In the genomic region with DNA sequence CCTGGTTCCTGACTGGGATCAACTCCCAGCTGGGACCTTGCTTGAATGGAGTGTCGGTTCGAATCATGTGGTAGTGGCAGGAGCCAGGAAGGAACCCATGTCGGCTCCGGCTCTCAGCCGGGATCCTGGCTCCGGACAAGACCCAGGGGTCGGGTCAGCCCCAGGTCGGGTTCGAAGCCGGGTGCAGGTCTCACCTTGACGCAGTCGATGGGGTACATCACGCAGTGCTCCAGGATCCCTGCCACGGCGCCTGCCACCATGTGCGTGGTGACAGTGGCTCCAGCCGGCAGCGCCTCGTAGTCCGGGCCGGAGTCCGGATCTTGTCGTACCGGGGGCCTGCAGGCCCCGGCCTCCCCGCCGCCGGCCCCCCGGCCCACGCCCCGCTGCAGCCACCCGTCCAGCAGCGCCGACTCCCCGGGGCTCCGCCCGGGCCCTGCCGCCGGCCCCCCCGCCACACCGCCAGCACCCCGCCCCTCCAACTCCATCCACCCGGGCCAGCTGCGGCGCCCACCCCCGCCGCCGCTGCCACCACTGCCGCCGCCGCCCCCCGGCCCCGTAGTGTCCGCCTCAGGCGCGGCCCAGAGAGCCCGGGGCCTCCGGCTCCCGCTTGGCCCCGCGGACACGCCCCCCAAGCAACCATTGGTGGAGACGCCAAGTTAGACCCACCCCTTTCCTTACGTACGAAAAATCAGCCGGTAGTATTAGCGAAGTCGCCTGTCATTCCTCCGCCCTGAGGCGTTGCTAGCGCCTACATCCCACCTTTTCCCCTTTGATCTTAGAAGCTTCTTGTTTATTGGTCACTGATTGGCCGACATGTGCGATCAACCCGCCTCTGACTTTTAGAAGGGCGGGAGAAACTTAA, we compare ENCODE assay signal across 8 cellular contexts. TPM values are rescaled to one million over a fixed set of nuclear protein-coding genes. Genes with fewer than 3 reads are reported as not detected.
DNase-seq lines count a peak whose midpoint lies in the region; ATAC-seq and TF ChIP-seq lines count a peak whose summit lies in the region.

A gene with protein sequence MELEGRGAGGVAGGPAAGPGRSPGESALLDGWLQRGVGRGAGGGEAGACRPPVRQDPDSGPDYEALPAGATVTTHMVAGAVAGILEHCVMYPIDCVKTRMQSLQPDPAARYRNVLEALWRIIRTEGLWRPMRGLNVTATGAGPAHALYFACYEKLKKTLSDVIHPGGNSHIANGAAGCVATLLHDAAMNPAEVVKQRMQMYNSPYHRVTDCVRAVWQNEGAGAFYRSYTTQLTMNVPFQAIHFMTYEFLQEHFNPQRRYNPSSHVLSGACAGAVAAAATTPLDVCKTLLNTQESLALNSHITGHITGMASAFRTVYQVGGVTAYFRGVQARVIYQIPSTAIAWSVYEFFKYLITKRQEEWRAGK (minus strand): TSS at position 589 of the 862 bp plus-strand sequence. CDS start 104 bp downstream, at position 485.

- H3K4me1 ChIP-seq in BE2C (no peaks in the 10 kb centered on the region), esophagus muscularis mucosa (peaks cover 31 to 58% (median 48%) of the 10 kb centered on the region in 4 donors), muscle layer of colon (ENCODE audit: insufficient read depth, low read length) (peaks cover 44% of the 10 kb centered on the region)

- H3K9me3 ChIP-seq in BE2C (no peaks in the 10 kb centered on the region), esophagus muscularis mucosa (no peaks in the 10 kb centered on the region), muscle layer of colon (ENCODE audit: low read length) (no peaks in the 10 kb centered on the region)

- ATAC-seq in GM21360 (IDR thresholded peaks at IDR 0.05; ENCODE audit: unreplicated experiment): peak; percentile 73

- H3K27ac ChIP-seq in esophagus muscularis mucosa (replicated peaks in 1 of 4) (peak within 1 kb of the TSS; percentile 93 to 97 (median 96)), muscle layer of colon (ENCODE audit: low read depth, low read length) (peak within 1 kb of the TSS; percentile 97)

- H3K4me3 ChIP-seq in BE2C (ENCODE audit: low read depth, low read length): peak within 1 kb of the TSS; percentile 95
- H3K4me3 ChIP-seq in esophagus muscularis mucosa: peak within 1 kb of the TSS; percentile 83 to 95 (median 88)
- H3K4me3 ChIP-seq in muscle layer of colon (ENCODE audit: low read depth in 1 of 2, low read length in 2 of 2): peak within 1 kb of the TSS; percentile 92 to 93

- TF ChIP-seq POLR2A in esophagus muscularis mucosa (IDR thresholded peaks at IDR 0.05; ENCODE audit: low read depth): no peak

- peak; percentile 96 for DNase-seq in BE2C
- peak; percentile 94 for DNase-seq in HuH-7.5 (ENCODE audit: low spot score)
- peak; percentile 95 for DNase-seq in OCI-M2 (lab: John Stamatoyannopoulos, UW; ENCODE audit: unreplicated experiment)
- DNase-seq in activated T-cell treated with anti-CD3 and anti-CD28 coated beads, Interleukin-2, amount 50 U/mL, for 48 hours: peak; percentile 91 to 93
- peak; percentile 99 for DNase-seq in esophagus muscularis mucosa (ENCODE audit: extremely low spot score)
- peak; percentile 85 for DNase-seq in stimulated activated CD8-positive, alpha-beta memory T cell treated with anti-CD3 and anti-CD28 coated beads, Interleukin-7, amount 100 ng/mL, for 24 hours (ENCODE audit: low read depth)

- 0% methylated on average over 10 of the region's 75 CpGs for WGBS in esophagus muscularis mucosa

- H3K9ac ChIP-seq in muscle layer of colon (ENCODE audit: low read length): peak within 1 kb of the TSS; percentile 95

- TF ChIP-seq CTCF in BE2C (IDR thresholded peaks at IDR 0.05; ENCODE audit: low read depth, low read length) (no peak), esophagus muscularis mucosa (IDR thresholded peaks at IDR 0.05) (no peak)

- intact Hi-C loops in esophagus muscularis mucosa (cut with DNase I): loop anchor here (5.0 to 10.0 kb wide), 4 partner anchors 37 to 1175 kb away; a partner anchor contains a TSS

- H3K27me3 ChIP-seq in BE2C (no peaks in the 10 kb centered on the region), esophagus muscularis mucosa (no peaks in the 10 kb centered on the region), muscle layer of colon (ENCODE audit: control insufficient read depth in 1 of 2, insufficient read depth in 2 of 2, low read length in 2 of 2) (no peaks in the 10 kb centered on the region)

- H3K36me3 ChIP-seq in BE2C: no peaks in the 10 kb centered on the region
- H3K36me3 ChIP-seq in esophagus muscularis mucosa: peaks cover 0 to 1% (median 0%) of the 10 kb centered on the region in 4 donors
- no peaks in the 10 kb centered on the region for H3K36me3 ChIP-seq in muscle layer of colon (ENCODE audit: insufficient read depth, low read length)

- TF ChIP-seq EP300 in esophagus muscularis mucosa (IDR thresholded peaks at IDR 0.05): no peak

RNA-seq across cellular contexts. Expression of the gene that starts here (rescaled TPM):
- 51.6 TPM for polyA plus RNA-seq in BE2C (2012; ENCODE audit: insufficient read depth, insufficient read length, low read depth)
- total RNA-seq in esophagus muscularis mucosa: 10 to 100 TPM; 29.8 to 42.8 (median 31.5) TPM

Comparison
In these comparisons a context has a peak if more than half of its experiments do, and no peak if none do; other contexts are left out.
1. Peak in every context shown above with its lines: DNase-seq, ATAC-seq, H3K4me3 ChIP-seq and H3K27ac ChIP-seq.